ENCODE assay signal across 29 cellular contexts in the genomic region with DNA sequence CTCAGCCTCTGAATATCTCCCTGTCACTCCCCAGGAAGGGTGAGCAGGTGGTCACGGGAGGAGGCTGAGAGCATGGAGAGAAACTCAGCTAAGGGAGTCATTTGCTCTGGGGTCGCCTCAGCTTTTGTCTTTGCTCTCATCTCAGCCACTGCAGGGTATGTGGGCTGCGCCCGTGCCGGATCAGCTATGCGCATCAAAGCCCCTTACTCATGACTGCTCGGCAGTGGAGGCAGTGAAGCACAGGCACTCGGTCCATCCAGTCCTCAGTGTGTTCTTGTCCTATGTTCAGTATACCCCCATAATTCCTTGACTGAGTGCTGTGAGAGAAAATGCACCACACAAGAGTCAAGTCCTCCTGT. TPM values are rescaled to one million over a fixed set of nuclear protein-coding genes. Genes with fewer than 3 reads are reported as not detected.
"Had no signal": no experiment of that assay in that cellular context is flagged by ENCODE, and none has a peak within 500 bp of the region (broad histone marks: within the 10 kb centered on the region; RNA-seq: fewer than 3 reads in every experiment).

No MANE protein-coding gene starts in this region.

- H3K27ac ChIP-seq: lower lobe of right lung, ovary, thyroid gland, upper lobe of left lung, WERI-Rb-1 had no signal

- H3K27ac Mint-ChIP-seq: activated naive CD4-positive, alpha-beta T cell treated with anti-CD3 and anti-CD28 coated beads for 36 hours; activated naive CD8-positive, alpha-beta T cell treated with anti-CD3 and anti-CD28 coated beads, Interleukin-2, amount 10 ng/mL, durations not matched to agents 7 days and 5 days; natural killer cell treated with Interleukin-12 subunit alpha and Interleukin-12 subunit beta and Interleukin-15 and Interleukin-18, amount 100 ng/mL, for 72 hours; progenitor cell of endocrine pancreas; stimulated activated naive CD8-positive, alpha-beta T cell treated with anti-CD3 and anti-CD28 coated beads, Interleukin-15, Interleukin-2, amounts not matched to agents 100 ng/mL and 50 ng/mL, for 24 hours; T-helper 1 cell treated with Interleukin-12 subunit alpha and Interleukin-12 subunit beta and Interleukin-4 antibody, amounts not matched to agents 30 μg/mL and 1 μg/mL, for 36 hours had no signal

- ATAC-seq: activated CD4-positive, CD25-positive, alpha-beta regulatory T cell treated with anti-CD3 and anti-CD28 coated beads, Interleukin-2, amount 50 U/mL, for 24 hours; gastrocnemius medialis; left colon; lower lobe of right lung; mucosa of descending colon; natural killer cell treated with Interleukin-12 subunit alpha and Interleukin-12 subunit beta and Interleukin-15 and Interleukin-18, amount 100 ng/mL, for 72 hours had no signal

- H3K36me3 ChIP-seq: ovary, WERI-Rb-1 had no signal

- H3K4me3 Mint-ChIP-seq: activated naive CD4-positive, alpha-beta T cell treated with anti-CD3 and anti-CD28 coated beads for 36 hours; activated naive CD8-positive, alpha-beta T cell treated with anti-CD3 and anti-CD28 coated beads, Interleukin-2, amount 10 ng/mL, durations not matched to agents 7 days and 5 days; natural killer cell treated with Interleukin-12 subunit alpha and Interleukin-12 subunit beta and Interleukin-15 and Interleukin-18, amount 100 ng/mL, for 72 hours; stimulated activated naive CD8-positive, alpha-beta T cell treated with anti-CD3 and anti-CD28 coated beads, Interleukin-15, Interleukin-2, amounts not matched to agents 100 ng/mL and 50 ng/mL, for 24 hours; T-helper 1 cell treated with Interleukin-12 subunit alpha and Interleukin-12 subunit beta and Interleukin-4 antibody, amounts not matched to agents 30 μg/mL and 1 μg/mL, for 36 hours had no signal

- H3K27me3 Mint-ChIP-seq: activated naive CD8-positive, alpha-beta T cell treated with anti-CD3 and anti-CD28 coated beads, Interleukin-2, amount 10 ng/mL, durations not matched to agents 7 days and 5 days; natural killer cell treated with Interleukin-12 subunit alpha and Interleukin-12 subunit beta and Interleukin-15 and Interleukin-18, amount 100 ng/mL, for 72 hours; progenitor cell of endocrine pancreas; stimulated activated naive CD8-positive, alpha-beta T cell treated with anti-CD3 and anti-CD28 coated beads, Interleukin-15, Interleukin-2, amounts not matched to agents 100 ng/mL and 50 ng/mL, for 24 hours had no signal

- H3K27me3 ChIP-seq: gastrocnemius medialis, ovary, thyroid gland, upper lobe of left lung had no signal

- H3K4me1 Mint-ChIP-seq: activated naive CD8-positive, alpha-beta T cell treated with anti-CD3 and anti-CD28 coated beads, Interleukin-2, amount 10 ng/mL, durations not matched to agents 7 days and 5 days had no signal

- H3K4me1 ChIP-seq: lower lobe of right lung had no signal

- DNase-seq: activated CD4-positive, alpha-beta T cell treated with anti-CD3 and anti-CD28 coated beads for 48 hours; activated CD4-positive, alpha-beta T cell treated with anti-CD3 and anti-CD28 coated beads, Interleukin-2, amount 50 U/mL, for 48 hours; activated CD8-positive, alpha-beta memory T cell treated with anti-CD3 and anti-CD28 coated beads for 24 hours; activated effector memory CD4-positive, alpha-beta T cell treated with anti-CD3 and anti-CD28 coated beads, Interleukin-2, amount 50 U/mL, for 16 hours; activated naive CD4-positive, alpha-beta T cell treated with anti-CD3 and anti-CD28 coated beads for 36 hours; activated naive CD8-positive, alpha-beta T cell treated with anti-CD3 and anti-CD28 coated beads, Interleukin-2, amount 10 ng/mL, durations not matched to agents 7 days and 5 days; amniotic stem cell; effector memory CD4-positive, alpha-beta T cell; erythroblast; gastrocnemius medialis; hippocampal formation; left colon; lower lobe of right lung; mucosa of descending colon; ovary; SK-N-SH; stimulated activated CD4-positive, alpha-beta T cell treated with anti-CD3 and anti-CD28 coated beads, Interleukin-2, amount 100 ng/mL, for 48 hours; SW 1271; T-helper 9 cell; thyroid gland; WERI-Rb-1 had no signal

- H3K9me3 Mint-ChIP-seq: activated naive CD4-positive, alpha-beta T cell treated with anti-CD3 and anti-CD28 coated beads for 36 hours; activated naive CD8-positive, alpha-beta T cell treated with anti-CD3 and anti-CD28 coated beads, Interleukin-2, amount 10 ng/mL, durations not matched to agents 7 days and 5 days; stimulated activated naive CD8-positive, alpha-beta T cell treated with anti-CD3 and anti-CD28 coated beads, Interleukin-15, Interleukin-2, amounts not matched to agents 100 ng/mL and 50 ng/mL, for 24 hours; T-helper 1 cell treated with Interleukin-12 subunit alpha and Interleukin-12 subunit beta and Interleukin-4 antibody, amounts not matched to agents 30 μg/mL and 1 μg/mL, for 36 hours had no signal

- H3K9me3 ChIP-seq: gastrocnemius medialis, lower lobe of right lung, mucosa of descending colon, ovary, SK-N-SH, thyroid gland, upper lobe of left lung had no signal

- H3K4me3 ChIP-seq: gastrocnemius medialis, lower lobe of right lung, mucosa of descending colon, ovary, thyroid gland, upper lobe of left lung had no signal

- H3K36me3 Mint-ChIP-seq: activated naive CD8-positive, alpha-beta T cell treated with anti-CD3 and anti-CD28 coated beads, Interleukin-2, amount 10 ng/mL, durations not matched to agents 7 days and 5 days; natural killer cell treated with Interleukin-12 subunit alpha and Interleukin-12 subunit beta and Interleukin-15 and Interleukin-18, amount 100 ng/mL, for 72 hours had no signal

RNA-seq across cellular contexts. Expression of gene EPDR1, which starts 27.4 kb away (rescaled TPM):
- polyA plus RNA-seq: keratinocyte had no signal

RNA-seq across cellular contexts. Expression of gene SFRP4, which starts 31.2 kb away (rescaled TPM):
- total RNA-seq: activated naive CD4-positive, alpha-beta T cell treated with anti-CD3 and anti-CD28 coated beads for 36 hours; activated naive CD8-positive, alpha-beta T cell treated with anti-CD3 and anti-CD28 coated beads, Interleukin-2, amount 10 ng/mL, durations not matched to agents 7 days and 5 days; dermis microvascular lymphatic vessel endothelial cell; natural killer cell treated with Interleukin-12 subunit alpha and Interleukin-12 subunit beta and Interleukin-15 and Interleukin-18, amount 100 ng/mL, for 72 hours; progenitor cell of endocrine pancreas had no signal
- polyA plus RNA-seq: keratinocyte, SK-N-SH had no signal
